ENCODE assay signal across 14 cellular contexts in genomic region chr11:82671451-82671850, GRCh38.
DNase-seq lines count a peak whose midpoint lies in the region; ATAC-seq and TF ChIP-seq lines count a peak whose summit lies in the region.
"Had no signal": no experiment of that assay in that cellular context is flagged by ENCODE, and none has a peak within 500 bp of the region (broad histone marks: within the 10 kb centered on the region; RNA-seq: fewer than 3 reads in every experiment).

No MANE protein-coding gene starts in this region.

- no peaks in the 10 kb centered on the region for H3K9me3 ChIP-seq in RWPE2 (ENCODE audit: severe bottlenecking)
- H3K9me3 ChIP-seq in smooth muscle cell (replicated peaks; ENCODE audit: low read depth), result no peaks in the 10 kb centered on the region

- H3K4me3 ChIP-seq in RWPE2 (ENCODE audit: severe bottlenecking) (no peak overlapping the region), smooth muscle cell (no peak overlapping the region)
- H3K4me3 ChIP-seq: BLaER1 treated with 17β-estradiol and CSF1 and Interleukin-3, amounts not matched to agents 10 nM and 100 nM; GM12878; GM23248 had no signal

- no peaks in the 10 kb centered on the region for H4K20me1 ChIP-seq in smooth muscle cell (ENCODE audit: low read depth)
- H4K20me1 ChIP-seq: BLaER1 treated with 17β-estradiol and CSF1 and Interleukin-3, amounts not matched to agents 10 nM and 100 nM had no signal

- no peaks in the 10 kb centered on the region for H3K27me3 ChIP-seq in RWPE2 (ENCODE audit: insufficient read depth, poor library complexity, severe bottlenecking)
- H3K27me3 ChIP-seq in smooth muscle cell (ENCODE audit: low read depth), result no peaks in the 10 kb centered on the region
- H3K27me3 ChIP-seq: BLaER1 treated with 17β-estradiol and CSF1 and Interleukin-3, amounts not matched to agents 10 nM and 100 nM had no signal

- 45% methylated on average over 1 of the region's 1 CpG for WGBS in smooth muscle cell (ENCODE audit: low lambda C conversion rate)

- H3K4me1 ChIP-seq in RWPE2 (ENCODE audit: insufficient read depth, poor library complexity, severe bottlenecking) (no peaks in the 10 kb centered on the region), smooth muscle cell (ENCODE audit: low read depth) (no peaks in the 10 kb centered on the region)

- TF ChIP-seq POLR2A in erythroblast (IDR thresholded peaks at IDR 0.05; ENCODE audit: low read length), result no peak

- no peaks in the 10 kb centered on the region for H3K79me2 ChIP-seq in smooth muscle cell (ENCODE audit: low read depth)

- H3K4me2 ChIP-seq in smooth muscle cell, result no peak overlapping the region
- H3K4me2 ChIP-seq: BLaER1 treated with 17β-estradiol and CSF1 and Interleukin-3, amounts not matched to agents 10 nM and 100 nM had no signal

- H3F3A ChIP-seq in smooth muscle cell (ENCODE audit: low read depth), result no peaks in the 10 kb centered on the region

- peak; percentile 50; the same call in 2 of the 3 replicates for ATAC-seq in RWPE2 (ENCODE audit: low read depth)
- ATAC-seq: GM12878 had no signal

- H3K27ac ChIP-seq in RWPE2 (ENCODE audit: poor library complexity, severe bottlenecking) (no peak overlapping the region), smooth muscle cell (ENCODE audit: low read depth) (peak overlapping the region; percentile 42)
- H3K27ac ChIP-seq: BLaER1 treated with 17β-estradiol and CSF1 and Interleukin-3, amounts not matched to agents 10 nM and 100 nM; GM23248 had no signal

- DNase-seq in DMS53 treated with DMSO at 0.1 percent for 48 hours (lab: John Stamatoyannopoulos, UW; ENCODE audit: unreplicated experiment) (peak; percentile 48), RWPE2 (ENCODE audit: low spot score) (no peak), islet precursor cell (peak; percentile 74), smooth muscle cell (lab: John Stamatoyannopoulos, UW; ENCODE audit: unreplicated experiment) (no peak), NCI-H446 treated with DMSO at 0.1 percent for 48 hours (lab: John Stamatoyannopoulos, UW) (no peak), erythroblast (lab: John Stamatoyannopoulos, UW) (no peak), T-helper 9 cell (no peak)
- DNase-seq: ACHN; CD4-positive, CD25-positive, alpha-beta regulatory T cell; DMS79; GM23248; H7 had no signal

- H2AFZ ChIP-seq in smooth muscle cell (ENCODE audit: low read depth), result no peak overlapping the region
- H2AFZ ChIP-seq: GM23248 had no signal

- TF ChIP-seq CTCF in RWPE2 (IDR thresholded peaks at IDR 0.05; ENCODE audit: poor library complexity, severe bottlenecking), result no peak
- no peak for TF ChIP-seq CTCF in smooth muscle cell (IDR thresholded peaks at IDR 0.05; ENCODE audit: borderline replicate concordance, insufficient read depth, poor library complexity, severe bottlenecking)

- no peak overlapping the region for H3K9ac ChIP-seq in smooth muscle cell (ENCODE audit: low read depth)
- H3K9ac ChIP-seq: BLaER1 treated with 17β-estradiol and CSF1 and Interleukin-3, amounts not matched to agents 10 nM and 100 nM; GM23248 had no signal

- H3K36me3 ChIP-seq in RWPE2 (ENCODE audit: low read depth) (no peaks in the 10 kb centered on the region), smooth muscle cell (ENCODE audit: low read depth) (no peaks in the 10 kb centered on the region)
- H3K36me3 ChIP-seq: BLaER1 treated with 17β-estradiol and CSF1 and Interleukin-3, amounts not matched to agents 10 nM and 100 nM had no signal

Comparison
In these comparisons a context has a peak if more than half of its experiments do, and no peak if none do; other contexts are left out.
1. DNase-seq: peak in DMS53 treated with DMSO at 0.1 percent for 48 hours (single experiment) and islet precursor cell (single experiment); none in RWPE2 (single experiment), smooth muscle cell (single experiment), NCI-H446 treated with DMSO at 0.1 percent for 48 hours (single experiment), erythroblast (0 of 2) and T-helper 9 cell (single experiment).